Comparison of ENCODE assay signal across 12 cellular contexts in genomic region chr2:143581989-143582719, GRCh38.
DNase-seq lines count a peak whose midpoint lies in the region; ATAC-seq, FAIRE-seq and TF ChIP-seq lines count a peak whose summit lies in the region.
"Had no signal": no experiment of that assay in that cellular context is flagged by ENCODE, and none has a peak within 500 bp of the region (broad histone marks: within the 10 kb centered on the region; RNA-seq: fewer than 3 reads in every experiment).

No MANE protein-coding gene starts in this region.

- ATAC-seq in GM18505 (IDR thresholded peaks at IDR 0.05; ENCODE audit: unreplicated experiment) (no peak), HG02571 (IDR thresholded peaks at IDR 0.05; ENCODE audit: unreplicated experiment) (no peak)
- ATAC-seq: gastrocnemius medialis had no signal

- no peak for DNase-seq in AG04449 (ENCODE audit: low read depth, low spot score)
- peak; percentile 10 for DNase-seq in GM04504 (ENCODE audit: low read depth)
- DNase-seq in iris pigment epithelial cell (ENCODE audit: low read depth), result peak; percentile 25
- no peak for DNase-seq in G401 (ENCODE audit: low spot score)
- no peak for DNase-seq in middle frontal gyrus (ENCODE audit: extremely low spot score, low spot score)
- DNase-seq: DND-41, gastrocnemius medialis, NCI-H2081 had no signal

- FAIRE-seq in TTC549 (lab: Jason Lieb, UNC), result peak; percentile 20

- no peak overlapping the region for H3K4me3 ChIP-seq in AG04449 (ENCODE audit: low read depth, low read length)
- H3K4me3 ChIP-seq: gastrocnemius medialis, lung had no signal

- CTCF ChIA-PET in AG04449 (lab: Yijun Ruan, JAX), result interaction anchor here (1.1 to 1.2 kb wide), 3 partner anchors 8 to 21 kb away, joined by 3 to 4 read pairs (median 4); no protein-coding TSS in a partner anchor

- TF ChIP-seq POLR2A in GM18505 (IDR thresholded peaks at IDR 0.05; ENCODE audit: borderline replicate concordance, extremely low read depth, insufficient read depth, insufficient read length), result no peak

- POLR2A ChIA-PET in AG04449 (lab: Yijun Ruan, JAX), result interaction anchor here (1.1 kb wide), 1 partner anchor 11 kb away, joined by 3 read pairs; no protein-coding TSS in a partner anchor

- peak; percentile 50 for TF ChIP-seq CTCF in AG04449 (IDR thresholded peaks at IDR 0.05; ENCODE audit: insufficient read depth, low read length, missing control alignments)

- in situ Hi-C loops in G401 (cut with HindIII; ENCODE audit: low sequenced_read_pairs), result no loop called here

Comparison
In these comparisons a context has a peak if more than half of its experiments do, and no peak if none do; other contexts are left out.
1. DNase-seq: peak in GM04504 (single experiment) and iris pigment epithelial cell (single experiment); none in AG04449 (single experiment), G401 (single experiment) and middle frontal gyrus (single experiment).